ENCODE assay signal across 1 cellular context in the genomic region with DNA sequence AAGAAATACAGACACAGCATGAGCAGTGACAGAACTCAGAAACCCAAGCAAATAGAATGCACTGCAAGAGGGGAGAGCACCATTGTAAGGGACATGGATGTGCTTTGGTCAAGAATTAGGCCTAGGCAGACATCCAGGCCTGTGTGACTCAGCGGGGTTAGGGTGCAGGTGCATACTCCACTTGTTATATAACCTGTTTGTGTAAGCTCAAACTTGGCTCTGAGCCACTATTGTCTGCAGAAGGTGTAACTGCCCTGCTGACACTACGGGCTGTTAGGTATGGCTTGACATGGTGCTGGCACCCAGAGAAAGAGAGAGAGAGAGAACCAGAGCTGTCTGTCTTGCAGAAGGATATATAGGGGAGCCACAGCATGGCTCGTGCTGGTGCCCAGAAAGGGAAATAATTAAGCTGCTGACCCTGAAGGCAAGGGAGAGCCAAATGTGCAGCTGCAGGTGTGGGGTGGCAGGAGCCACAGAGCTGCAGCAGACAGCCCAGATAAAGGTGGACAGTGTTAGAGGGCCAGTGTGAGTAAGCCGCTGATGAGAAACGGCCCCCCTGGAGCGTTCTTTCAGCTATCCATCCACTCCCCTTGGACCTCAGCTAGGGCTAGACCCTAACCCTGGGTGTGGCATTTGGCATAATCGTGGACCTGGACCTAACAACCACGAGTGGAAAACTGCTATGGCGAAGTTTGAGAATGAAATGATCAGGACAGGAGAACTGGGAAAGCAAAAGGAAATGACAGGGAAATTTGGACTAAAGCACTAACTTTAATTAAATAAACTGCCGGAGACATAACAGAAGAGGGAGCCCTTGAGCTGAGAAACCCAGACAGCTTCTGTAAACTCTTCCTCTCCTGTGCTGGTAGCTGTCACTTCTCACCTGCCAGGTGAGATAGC.
A peak's percentile ranks its signal among the peaks of the same experiment; 100 is the strongest.
TF ChIP-seq lines count a peak whose summit lies in the region.

No MANE protein-coding gene starts in this region.

TF ChIP-seq in HepG2, 621 proteins besides CTCF, POLR2A, EP300 and RAD21 (continued from another document and continues in another):
- TF ChIP-seq, protein P1, sequence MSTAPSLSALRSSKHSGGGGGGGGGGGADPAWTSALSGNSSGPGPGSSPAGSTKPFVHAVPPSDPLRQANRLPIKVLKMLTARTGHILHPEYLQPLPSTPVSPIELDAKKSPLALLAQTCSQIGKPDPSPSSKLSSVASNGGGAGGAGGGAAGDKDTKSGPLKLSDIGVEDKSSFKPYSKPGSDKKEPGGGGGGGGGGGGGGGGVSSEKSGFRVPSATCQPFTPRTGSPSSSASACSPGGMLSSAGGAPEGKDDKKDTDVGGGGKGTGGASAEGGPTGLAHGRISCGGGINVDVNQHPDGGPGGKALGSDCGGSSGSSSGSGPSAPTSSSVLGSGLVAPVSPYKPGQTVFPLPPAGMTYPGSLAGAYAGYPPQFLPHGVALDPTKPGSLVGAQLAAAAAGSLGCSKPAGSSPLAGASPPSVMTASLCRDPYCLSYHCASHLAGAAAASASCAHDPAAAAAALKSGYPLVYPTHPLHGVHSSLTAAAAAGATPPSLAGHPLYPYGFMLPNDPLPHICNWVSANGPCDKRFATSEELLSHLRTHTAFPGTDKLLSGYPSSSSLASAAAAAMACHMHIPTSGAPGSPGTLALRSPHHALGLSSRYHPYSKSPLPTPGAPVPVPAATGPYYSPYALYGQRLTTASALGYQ (CRISPR knock-in tag; IDR thresholded peaks at IDR 0.05) = no peak
- TF ChIP-seq ZMYM4 (CRISPR knock-in tag; IDR thresholded peaks at IDR 0.05) (0 out of 2 replicates have a peak, but pooled peaks have one; percentile 29), MLLT10 (CRISPR knock-in tag; IDR thresholded peaks at IDR 0.05) (no peak), NR2C2 (CRISPR knock-in tag; IDR thresholded peaks at IDR 0.05; ENCODE audit: borderline replicate concordance) (no peak), FOXJ3 (CRISPR knock-in tag; IDR thresholded peaks at IDR 0.05; ENCODE audit: borderline replicate concordance) (no peak; the same call in 1 of the 2 replicates), CBFB (CRISPR knock-in tag; IDR thresholded peaks at IDR 0.05) (no peak), SPEN (CRISPR knock-in tag; IDR thresholded peaks at IDR 0.05; ENCODE audit: low read depth) (peak; percentile 47; the same call in 1 of the 2 replicates), KDM5B (CRISPR knock-in tag; IDR thresholded peaks at IDR 0.05; ENCODE audit: borderline replicate concordance) (no peak), SP140L (CRISPR knock-in tag; IDR thresholded peaks at IDR 0.05; ENCODE audit: borderline replicate concordance) (no peak), PAX8 (CRISPR knock-in tag; IDR thresholded peaks at IDR 0.05; ENCODE audit: borderline replicate concordance) (no peak), HMG20A (CRISPR knock-in tag; IDR thresholded peaks at IDR 0.05; ENCODE audit: borderline replicate concordance) (peak; percentile 58; the same call in 1 of the 2 replicates), TBP (CRISPR knock-in tag; IDR thresholded peaks at IDR 0.05) (no peak), JUNB (CRISPR knock-in tag; IDR thresholded peaks at IDR 0.05; ENCODE audit: borderline replicate concordance) (peak; percentile 57; the same call in 1 of the 2 replicates), ISL2 (CRISPR knock-in tag; IDR thresholded peaks at IDR 0.05) (no peak), NR2F1 (CRISPR knock-in tag; IDR thresholded peaks at IDR 0.05) (0 out of 4 replicates have a peak, but pooled peaks of 1 of the 2 experiments have one; percentile 34), ZNF3 (CRISPR knock-in tag; IDR thresholded peaks at IDR 0.05) (no peak), ZNF501 (CRISPR knock-in tag; IDR thresholded peaks at IDR 0.05) (no peak), MBD4 (IDR thresholded peaks at IDR 0.05; ENCODE audit: borderline replicate concordance, low read length) (no peak), TEAD3 (CRISPR knock-in tag; optimal IDR thresholded peaks at IDR 0.05; ENCODE audit: borderline replicate concordance) (peak; percentile 66), SRF (IDR thresholded peaks at IDR 0.05; ENCODE audit: low read depth, low read length) (no peak), SOX5 (CRISPR knock-in tag; IDR thresholded peaks at IDR 0.05; ENCODE audit: borderline replicate concordance) (peak; percentile 97), ZNF24 (IDR thresholded peaks at IDR 0.05) (no peak), ZNF570 (CRISPR knock-in tag; IDR thresholded peaks at IDR 0.05; ENCODE audit: borderline replicate concordance) (no peak)
- TF ChIP-seq, protein P2, sequence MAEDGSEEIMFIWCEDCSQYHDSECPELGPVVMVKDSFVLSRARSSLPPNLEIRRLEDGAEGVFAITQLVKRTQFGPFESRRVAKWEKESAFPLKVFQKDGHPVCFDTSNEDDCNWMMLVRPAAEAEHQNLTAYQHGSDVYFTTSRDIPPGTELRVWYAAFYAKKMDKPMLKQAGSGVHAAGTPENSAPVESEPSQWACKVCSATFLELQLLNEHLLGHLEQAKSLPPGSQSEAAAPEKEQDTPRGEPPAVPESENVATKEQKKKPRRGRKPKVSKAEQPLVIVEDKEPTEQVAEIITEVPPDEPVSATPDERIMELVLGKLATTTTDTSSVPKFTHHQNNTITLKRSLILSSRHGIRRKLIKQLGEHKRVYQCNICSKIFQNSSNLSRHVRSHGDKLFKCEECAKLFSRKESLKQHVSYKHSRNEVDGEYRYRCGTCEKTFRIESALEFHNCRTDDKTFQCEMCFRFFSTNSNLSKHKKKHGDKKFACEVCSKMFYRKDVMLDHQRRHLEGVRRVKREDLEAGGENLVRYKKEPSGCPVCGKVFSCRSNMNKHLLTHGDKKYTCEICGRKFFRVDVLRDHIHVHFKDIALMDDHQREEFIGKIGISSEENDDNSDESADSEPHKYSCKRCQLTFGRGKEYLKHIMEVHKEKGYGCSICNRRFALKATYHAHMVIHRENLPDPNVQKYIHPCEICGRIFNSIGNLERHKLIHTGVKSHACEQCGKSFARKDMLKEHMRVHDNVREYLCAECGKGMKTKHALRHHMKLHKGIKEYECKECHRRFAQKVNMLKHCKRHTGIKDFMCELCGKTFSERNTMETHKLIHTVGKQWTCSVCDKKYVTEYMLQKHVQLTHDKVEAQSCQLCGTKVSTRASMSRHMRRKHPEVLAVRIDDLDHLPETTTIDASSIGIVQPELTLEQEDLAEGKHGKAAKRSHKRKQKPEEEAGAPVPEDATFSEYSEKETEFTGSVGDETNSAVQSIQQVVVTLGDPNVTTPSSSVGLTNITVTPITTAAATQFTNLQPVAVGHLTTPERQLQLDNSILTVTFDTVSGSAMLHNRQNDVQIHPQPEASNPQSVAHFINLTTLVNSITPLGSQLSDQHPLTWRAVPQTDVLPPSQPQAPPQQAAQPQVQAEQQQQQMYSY (CRISPR knock-in tag; IDR thresholded peaks at IDR 0.05) = no peak
- TF ChIP-seq, protein P3, sequence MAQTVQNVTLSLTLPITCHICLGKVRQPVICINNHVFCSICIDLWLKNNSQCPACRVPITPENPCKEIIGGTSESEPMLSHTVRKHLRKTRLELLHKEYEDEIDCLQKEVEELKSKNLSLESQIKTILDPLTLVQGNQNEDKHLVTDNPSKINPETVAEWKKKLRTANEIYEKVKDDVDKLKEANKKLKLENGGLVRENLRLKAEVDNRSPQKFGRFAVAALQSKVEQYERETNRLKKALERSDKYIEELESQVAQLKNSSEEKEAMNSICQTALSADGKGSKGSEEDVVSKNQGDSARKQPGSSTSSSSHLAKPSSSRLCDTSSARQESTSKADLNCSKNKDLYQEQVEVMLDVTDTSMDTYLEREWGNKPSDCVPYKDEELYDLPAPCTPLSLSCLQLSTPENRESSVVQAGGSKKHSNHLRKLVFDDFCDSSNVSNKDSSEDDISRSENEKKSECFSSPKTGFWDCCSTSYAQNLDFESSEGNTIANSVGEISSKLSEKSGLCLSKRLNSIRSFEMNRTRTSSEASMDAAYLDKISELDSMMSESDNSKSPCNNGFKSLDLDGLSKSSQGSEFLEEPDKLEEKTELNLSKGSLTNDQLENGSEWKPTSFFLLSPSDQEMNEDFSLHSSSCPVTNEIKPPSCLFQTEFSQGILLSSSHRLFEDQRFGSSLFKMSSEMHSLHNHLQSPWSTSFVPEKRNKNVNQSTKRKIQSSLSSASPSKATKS (CRISPR knock-in tag; IDR thresholded peaks at IDR 0.05) = no peak
- TF ChIP-seq, protein P4, sequence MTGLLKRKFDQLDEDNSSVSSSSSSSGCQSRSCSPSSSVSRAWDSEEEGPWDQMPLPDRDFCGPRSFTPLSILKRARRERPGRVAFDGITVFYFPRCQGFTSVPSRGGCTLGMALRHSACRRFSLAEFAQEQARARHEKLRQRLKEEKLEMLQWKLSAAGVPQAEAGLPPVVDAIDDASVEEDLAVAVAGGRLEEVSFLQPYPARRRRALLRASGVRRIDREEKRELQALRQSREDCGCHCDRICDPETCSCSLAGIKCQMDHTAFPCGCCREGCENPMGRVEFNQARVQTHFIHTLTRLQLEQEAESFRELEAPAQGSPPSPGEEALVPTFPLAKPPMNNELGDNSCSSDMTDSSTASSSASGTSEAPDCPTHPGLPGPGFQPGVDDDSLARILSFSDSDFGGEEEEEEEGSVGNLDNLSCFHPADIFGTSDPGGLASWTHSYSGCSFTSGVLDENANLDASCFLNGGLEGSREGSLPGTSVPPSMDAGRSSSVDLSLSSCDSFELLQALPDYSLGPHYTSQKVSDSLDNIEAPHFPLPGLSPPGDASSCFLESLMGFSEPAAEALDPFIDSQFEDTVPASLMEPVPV (CRISPR knock-in tag; IDR thresholded peaks at IDR 0.05) = no peak
- TF ChIP-seq, protein P5, sequence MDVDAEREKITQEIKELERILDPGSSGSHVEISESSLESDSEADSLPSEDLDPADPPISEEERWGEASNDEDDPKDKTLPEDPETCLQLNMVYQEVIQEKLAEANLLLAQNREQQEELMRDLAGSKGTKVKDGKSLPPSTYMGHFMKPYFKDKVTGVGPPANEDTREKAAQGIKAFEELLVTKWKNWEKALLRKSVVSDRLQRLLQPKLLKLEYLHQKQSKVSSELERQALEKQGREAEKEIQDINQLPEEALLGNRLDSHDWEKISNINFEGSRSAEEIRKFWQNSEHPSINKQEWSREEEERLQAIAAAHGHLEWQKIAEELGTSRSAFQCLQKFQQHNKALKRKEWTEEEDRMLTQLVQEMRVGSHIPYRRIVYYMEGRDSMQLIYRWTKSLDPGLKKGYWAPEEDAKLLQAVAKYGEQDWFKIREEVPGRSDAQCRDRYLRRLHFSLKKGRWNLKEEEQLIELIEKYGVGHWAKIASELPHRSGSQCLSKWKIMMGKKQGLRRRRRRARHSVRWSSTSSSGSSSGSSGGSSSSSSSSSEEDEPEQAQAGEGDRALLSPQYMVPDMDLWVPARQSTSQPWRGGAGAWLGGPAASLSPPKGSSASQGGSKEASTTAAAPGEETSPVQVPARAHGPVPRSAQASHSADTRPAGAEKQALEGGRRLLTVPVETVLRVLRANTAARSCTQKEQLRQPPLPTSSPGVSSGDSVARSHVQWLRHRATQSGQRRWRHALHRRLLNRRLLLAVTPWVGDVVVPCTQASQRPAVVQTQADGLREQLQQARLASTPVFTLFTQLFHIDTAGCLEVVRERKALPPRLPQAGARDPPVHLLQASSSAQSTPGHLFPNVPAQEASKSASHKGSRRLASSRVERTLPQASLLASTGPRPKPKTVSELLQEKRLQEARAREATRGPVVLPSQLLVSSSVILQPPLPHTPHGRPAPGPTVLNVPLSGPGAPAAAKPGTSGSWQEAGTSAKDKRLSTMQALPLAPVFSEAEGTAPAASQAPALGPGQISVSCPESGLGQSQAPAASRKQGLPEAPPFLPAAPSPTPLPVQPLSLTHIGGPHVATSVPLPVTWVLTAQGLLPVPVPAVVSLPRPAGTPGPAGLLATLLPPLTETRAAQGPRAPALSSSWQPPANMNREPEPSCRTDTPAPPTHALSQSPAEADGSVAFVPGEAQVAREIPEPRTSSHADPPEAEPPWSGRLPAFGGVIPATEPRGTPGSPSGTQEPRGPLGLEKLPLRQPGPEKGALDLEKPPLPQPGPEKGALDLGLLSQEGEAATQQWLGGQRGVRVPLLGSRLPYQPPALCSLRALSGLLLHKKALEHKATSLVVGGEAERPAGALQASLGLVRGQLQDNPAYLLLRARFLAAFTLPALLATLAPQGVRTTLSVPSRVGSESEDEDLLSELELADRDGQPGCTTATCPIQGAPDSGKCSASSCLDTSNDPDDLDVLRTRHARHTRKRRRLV (CRISPR knock-in tag; IDR thresholded peaks at IDR 0.05) = no peak
- TF ChIP-seq, protein P6, sequence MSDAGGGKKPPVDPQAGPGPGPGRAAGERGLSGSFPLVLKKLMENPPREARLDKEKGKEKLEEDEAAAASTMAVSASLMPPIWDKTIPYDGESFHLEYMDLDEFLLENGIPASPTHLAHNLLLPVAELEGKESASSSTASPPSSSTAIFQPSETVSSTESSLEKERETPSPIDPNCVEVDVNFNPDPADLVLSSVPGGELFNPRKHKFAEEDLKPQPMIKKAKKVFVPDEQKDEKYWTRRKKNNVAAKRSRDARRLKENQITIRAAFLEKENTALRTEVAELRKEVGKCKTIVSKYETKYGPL (CRISPR knock-in tag; IDR thresholded peaks at IDR 0.05) = peak; percentile 95
- TF ChIP-seq, protein P7, sequence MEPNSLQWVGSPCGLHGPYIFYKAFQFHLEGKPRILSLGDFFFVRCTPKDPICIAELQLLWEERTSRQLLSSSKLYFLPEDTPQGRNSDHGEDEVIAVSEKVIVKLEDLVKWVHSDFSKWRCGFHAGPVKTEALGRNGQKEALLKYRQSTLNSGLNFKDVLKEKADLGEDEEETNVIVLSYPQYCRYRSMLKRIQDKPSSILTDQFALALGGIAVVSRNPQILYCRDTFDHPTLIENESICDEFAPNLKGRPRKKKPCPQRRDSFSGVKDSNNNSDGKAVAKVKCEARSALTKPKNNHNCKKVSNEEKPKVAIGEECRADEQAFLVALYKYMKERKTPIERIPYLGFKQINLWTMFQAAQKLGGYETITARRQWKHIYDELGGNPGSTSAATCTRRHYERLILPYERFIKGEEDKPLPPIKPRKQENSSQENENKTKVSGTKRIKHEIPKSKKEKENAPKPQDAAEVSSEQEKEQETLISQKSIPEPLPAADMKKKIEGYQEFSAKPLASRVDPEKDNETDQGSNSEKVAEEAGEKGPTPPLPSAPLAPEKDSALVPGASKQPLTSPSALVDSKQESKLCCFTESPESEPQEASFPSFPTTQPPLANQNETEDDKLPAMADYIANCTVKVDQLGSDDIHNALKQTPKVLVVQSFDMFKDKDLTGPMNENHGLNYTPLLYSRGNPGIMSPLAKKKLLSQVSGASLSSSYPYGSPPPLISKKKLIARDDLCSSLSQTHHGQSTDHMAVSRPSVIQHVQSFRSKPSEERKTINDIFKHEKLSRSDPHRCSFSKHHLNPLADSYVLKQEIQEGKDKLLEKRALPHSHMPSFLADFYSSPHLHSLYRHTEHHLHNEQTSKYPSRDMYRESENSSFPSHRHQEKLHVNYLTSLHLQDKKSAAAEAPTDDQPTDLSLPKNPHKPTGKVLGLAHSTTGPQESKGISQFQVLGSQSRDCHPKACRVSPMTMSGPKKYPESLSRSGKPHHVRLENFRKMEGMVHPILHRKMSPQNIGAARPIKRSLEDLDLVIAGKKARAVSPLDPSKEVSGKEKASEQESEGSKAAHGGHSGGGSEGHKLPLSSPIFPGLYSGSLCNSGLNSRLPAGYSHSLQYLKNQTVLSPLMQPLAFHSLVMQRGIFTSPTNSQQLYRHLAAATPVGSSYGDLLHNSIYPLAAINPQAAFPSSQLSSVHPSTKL (CRISPR knock-in tag; IDR thresholded peaks at IDR 0.05) = peak; percentile 72
- TF ChIP-seq, protein P8, sequence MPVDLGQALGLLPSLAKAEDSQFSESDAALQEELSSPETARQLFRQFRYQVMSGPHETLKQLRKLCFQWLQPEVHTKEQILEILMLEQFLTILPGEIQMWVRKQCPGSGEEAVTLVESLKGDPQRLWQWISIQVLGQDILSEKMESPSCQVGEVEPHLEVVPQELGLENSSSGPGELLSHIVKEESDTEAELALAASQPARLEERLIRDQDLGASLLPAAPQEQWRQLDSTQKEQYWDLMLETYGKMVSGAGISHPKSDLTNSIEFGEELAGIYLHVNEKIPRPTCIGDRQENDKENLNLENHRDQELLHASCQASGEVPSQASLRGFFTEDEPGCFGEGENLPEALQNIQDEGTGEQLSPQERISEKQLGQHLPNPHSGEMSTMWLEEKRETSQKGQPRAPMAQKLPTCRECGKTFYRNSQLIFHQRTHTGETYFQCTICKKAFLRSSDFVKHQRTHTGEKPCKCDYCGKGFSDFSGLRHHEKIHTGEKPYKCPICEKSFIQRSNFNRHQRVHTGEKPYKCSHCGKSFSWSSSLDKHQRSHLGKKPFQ (CRISPR knock-in tag; IDR thresholded peaks at IDR 0.05; ENCODE audit: insufficient replicate concordance) = peak; percentile 33
